15 cellular contexts compared by ENCODE assay signal in genomic region chr22:20528405-20528978, GRCh38. TPM values are rescaled to one million over a fixed set of nuclear protein-coding genes. Genes with fewer than 3 reads are reported as not detected.
DNase-seq lines count a peak whose midpoint lies in the region; ATAC-seq, FAIRE-seq and TF ChIP-seq lines count a peak whose summit lies in the region.
"Had no signal": no experiment of that assay in that cellular context is flagged by ENCODE, and none has a peak within 500 bp of the region (broad histone marks: within the 10 kb centered on the region; RNA-seq: fewer than 3 reads in every experiment).

No MANE protein-coding gene starts in this region.

- POLR2A ChIA-PET in K562 (lab: Yijun Ruan, JAX), result interaction anchor here (39.5 to 68.9 kb wide), 2 partner anchors 9 to 22 kb away, joined by 1693 read pairs; partner anchors contain the start of gene MED15

- TF ChIP-seq POLR2A in K562 (conservative IDR thresholded peaks at IDR 0.05), result no peak

- no peak for ATAC-seq in natural killer cell
- no peak for ATAC-seq in natural killer cell treated with Interleukin-12 subunit alpha and Interleukin-12 subunit beta and Interleukin-15 and Interleukin-18, amount 100 ng/mL, for 72 hours
- no peak for ATAC-seq in K562
- no peak for ATAC-seq in HG02623 (IDR thresholded peaks at IDR 0.05; ENCODE audit: unreplicated experiment)

- H3K9ac ChIP-seq in K562 (ENCODE audit: insufficient read depth in 1 of 2, low read depth in 2 of 2, low read length in 2 of 2), result 0 out of 4 replicates have a peak overlapping the region, but pooled peaks of 1 of the 2 experiments have one; percentile 5

- CTCF ChIA-PET in K562 (lab: Yijun Ruan, JAX; ENCODE audit: low intra/inter-chr PET ratio), result no interaction called here

- no peaks in the 10 kb centered on the region for H3K27me3 ChIP-seq in K562 (ENCODE audit: control insufficient read depth in 2 of 2, insufficient read depth in 2 of 2, low read length in 2 of 2)

- no peaks in the 10 kb centered on the region for H3K27me3 Mint-ChIP-seq in natural killer cell (ENCODE audit: low read depth in 2 of 2)
- H3K27me3 Mint-ChIP-seq in natural killer cell treated with Interleukin-12 subunit alpha and Interleukin-12 subunit beta and Interleukin-15 and Interleukin-18, amount 100 ng/mL, for 72 hours, result no peaks in the 10 kb centered on the region

- peaks cover 25 to 65% of the 10 kb centered on the region in 2 experiments for H3K4me1 ChIP-seq in K562 (replicated peaks in 1 of 2; ENCODE audit: control insufficient read depth in 2 of 2, insufficient read depth in 2 of 2, low read length in 2 of 2)

- intact Hi-C loops in natural killer cell (cut with micrococcal nuclease), result no loop called here
- intact Hi-C loops in K562 (cut with micrococcal nuclease), result no loop called here

- no peak for DNase-seq in natural killer cell
- DNase-seq in natural killer cell treated with Interleukin-12 subunit alpha and Interleukin-12 subunit beta and Interleukin-15 and Interleukin-18, amount 100 ng/mL, for 72 hours (ENCODE audit: low spot score), result no peak
- peak in 1 of 4 experiments; percentile 47 for DNase-seq in K562 (ENCODE audit: extremely low read depth in 1 of 4, low spot score in 3 of 4)
- peak; percentile 3 for DNase-seq in iPS-NIHi7 (ENCODE audit: extremely low spot score)
- no peak for DNase-seq in urothelium cell line (ENCODE audit: low spot score)
- DNase-seq in activated CD4-positive, alpha-beta T cell treated with anti-CD3 and anti-CD28 coated beads, Interleukin-2, amount 50 U/mL, for 4 hours, result no peak
- DNase-seq in hippocampal formation (lab: John Stamatoyannopoulos, UW), result no peak
- DNase-seq: COR-L47, GOT3, NCI-H1105 treated with DMSO at 0.1 percent for 48 hours, NCI-H1694 treated with DMSO at 0.1 percent for 48 hours, NCI-H446 had no signal

- no peak overlapping the region for H2AFZ ChIP-seq in K562 (ENCODE audit: low read depth, low read length)

- no peaks in the 10 kb centered on the region for H3K9me3 Mint-ChIP-seq in natural killer cell
- no peaks in the 10 kb centered on the region for H3K9me3 Mint-ChIP-seq in natural killer cell treated with Interleukin-12 subunit alpha and Interleukin-12 subunit beta and Interleukin-15 and Interleukin-18, amount 100 ng/mL, for 72 hours

- H3K4me1 Mint-ChIP-seq in natural killer cell, result peaks cover 54 to 71% of the 10 kb centered on the region in 2 donors
- peaks cover 51 to 55% of the 10 kb centered on the region in 2 donors for H3K4me1 Mint-ChIP-seq in natural killer cell treated with Interleukin-12 subunit alpha and Interleukin-12 subunit beta and Interleukin-15 and Interleukin-18, amount 100 ng/mL, for 72 hours (ENCODE audit: low read depth in 2 of 2)

- H3K4me3 ChIP-seq in K562, result no peak overlapping the region

- no peak for TF ChIP-seq RAD21 in K562 (CRISPR knock-in tag; conservative IDR thresholded peaks at IDR 0.05 in 1 of 2, IDR thresholded peaks at IDR 0.05 in 1 of 2)

- H3K36me3 Mint-ChIP-seq in natural killer cell, result no peaks in the 10 kb centered on the region
- H3K36me3 Mint-ChIP-seq in natural killer cell treated with Interleukin-12 subunit alpha and Interleukin-12 subunit beta and Interleukin-15 and Interleukin-18, amount 100 ng/mL, for 72 hours, result peaks cover 16% of the 10 kb centered on the region

- no peak for TF ChIP-seq EP300 in K562 (IDR thresholded peaks at IDR 0.05; ENCODE audit: low read length)

- peaks cover 38% of the 10 kb centered on the region for H3K9me1 ChIP-seq in K562 (ENCODE audit: control insufficient read depth, insufficient read depth, low read length)

- peaks cover 97% of the 10 kb centered on the region for H3K79me2 ChIP-seq in K562 (ENCODE audit: control insufficient read depth, insufficient read depth, low read length)

- in situ Hi-C loops in K562 (cut with MboI), result no loop called here

- WGBS in K562 (ENCODE audit: insufficient coverage, low coverage, missing lambda C conversion rate), result 93% methylated on average over 7 of the region's 7 CpGs

- H3K36me3 ChIP-seq in K562 (ENCODE audit: control insufficient read depth, insufficient read depth, low read length), result peaks cover 76% of the 10 kb centered on the region

- H3K27ac ChIP-seq in K562 (ENCODE audit: extremely low read depth, low read depth, low read length), result no peak overlapping the region
- H3K27ac ChIP-seq: C4-2B had no signal

- no TSS peak for BruUV-seq in K562 (replicated peaks; lab: Mats Ljungman, UMichigan)

- H3K4me2 ChIP-seq in K562 (ENCODE audit: insufficient read depth, low read length), result no peak overlapping the region

- no peak for FAIRE-seq in K562 (lab: Jason Lieb, UNC)
- peak; percentile 20 for FAIRE-seq in urothelium cell line (lab: Jason Lieb, UNC)
- FAIRE-seq: A204.1 had no signal

- TF ChIP-seq CTCF in natural killer cell (IDR thresholded peaks at IDR 0.05) (no peak), K562 (IDR thresholded peaks at IDR 0.05 in 2 of 3, conservative IDR thresholded peaks at IDR 0.05 in 1 of 3; ENCODE audit: insufficient read depth in 2 of 3, low read depth in 1 of 3, low read length in 3 of 3) (no peak)

- no peaks in the 10 kb centered on the region for H3K9me3 ChIP-seq in K562 (replicated peaks; ENCODE audit: control insufficient read depth, insufficient read depth, low read depth, low read length)

- peak overlapping the region; percentile 60 to 66 for H3K27ac Mint-ChIP-seq in natural killer cell
- H3K27ac Mint-ChIP-seq in natural killer cell treated with Interleukin-12 subunit alpha and Interleukin-12 subunit beta and Interleukin-15 and Interleukin-18, amount 100 ng/mL, for 72 hours, result peak overlapping the region in 1 of 2 donors; percentile 32

- peaks cover 68% of the 10 kb centered on the region for H4K20me1 ChIP-seq in K562 (replicated peaks; ENCODE audit: control insufficient read depth, insufficient read depth, low read length)

- no peak overlapping the region for H3K4me3 Mint-ChIP-seq in natural killer cell
- H3K4me3 Mint-ChIP-seq in natural killer cell treated with Interleukin-12 subunit alpha and Interleukin-12 subunit beta and Interleukin-15 and Interleukin-18, amount 100 ng/mL, for 72 hours, result no peak overlapping the region

TF ChIP-seq in K562, 482 proteins besides CTCF, POLR2A, EP300 and RAD21 (continues in another document):
- peak; percentile 49 for TF ChIP-seq CHD1 (IDR thresholded peaks at IDR 0.05; ENCODE audit: low read length)
- peak; percentile 34 for TF ChIP-seq SIRT6 (IDR thresholded peaks at IDR 0.05; ENCODE audit: low read depth, low read length)

RNA-seq across cellular contexts. Expression of gene MED15, which starts 21.1 kb away (rescaled TPM):
- 100 to 1,000 TPM; 269 to 291 (median 270) TPM for total RNA-seq in natural killer cell
- 100 to 1,000 TPM; 171 to 178 TPM for total RNA-seq in natural killer cell treated with Interleukin-12 subunit alpha and Interleukin-12 subunit beta and Interleukin-15 and Interleukin-18, amount 100 ng/mL, for 72 hours
- total RNA-seq in K562 (2011; cell fraction: chromatin; rRNA removed; ENCODE audit: low replicate concordance), result 482 and 971 TPM in 2 replicates
- total RNA-seq in K562 (2011; cell fraction: nucleolus; rRNA removed), result 663 TPM in 2 replicates
- total RNA-seq in K562 (2011; cell fraction: nucleoplasm; rRNA removed), result 469 and 476 TPM in 2 replicates
- 72.6 and 103 TPM in 2 replicates for total RNA-seq in K562 (2014; rRNA removed)
- 26.1 and 26.4 TPM in 2 replicates for total RNA-seq in K562 (2014; rRNA removed; fragmentation: Illumina TruSeq; extraction: Trizol)
- 59.2 and 60.1 TPM in 2 replicates for total RNA-seq in K562 (2015; rRNA removed; fragmentation: Illumina TruSeq; extraction: Trizol)
- total RNA-seq in K562 (2021), result 264 and 271 TPM in 2 replicates
- polyA plus RNA-seq in K562 (2011; rRNA removed), result 40.4 and 111 TPM in 2 replicates
- 75.5 and 117 TPM in 2 replicates for polyA plus RNA-seq in K562 (2011; cell fraction: cytosol; rRNA removed)
- polyA plus RNA-seq in K562 (2011; cell fraction: nucleus; rRNA removed), result 369 and 471 TPM in 2 replicates
- polyA plus RNA-seq in K562 (2012), result 148 and 229 TPM in 2 replicates
- 76.0 and 122 TPM in 2 replicates for polyA plus RNA-seq in K562 (2014; fragmentation: Illumina TruSeq; extraction: Trizol)
- 1 to 10 TPM; 4.0 to 5.2 TPM for polyA plus RNA-seq in K562 (2014; fragmentation: Nextera tagmentation; extraction: Ambion mirVana)
- 102 and 130 TPM in 2 replicates for polyA plus RNA-seq in K562 (2014; rRNA removed)
- polyA minus RNA-seq in K562 (2011; rRNA and poly(A)+ RNA removed), result 98.8 and 108 TPM in 2 replicates
- 188 and 326 TPM in 2 replicates for polyA minus RNA-seq in K562 (2011; cell fraction: cytosol; rRNA and poly(A)+ RNA removed)
- polyA minus RNA-seq in K562 (2011; cell fraction: nucleus; rRNA and poly(A)+ RNA removed), result 310 and 409 TPM in 2 replicates

RNA-seq across cellular contexts. Expression of gene KLHL22, which starts 32.9 kb away (rescaled TPM):
- total RNA-seq in natural killer cell, result 10 to 100 TPM; 26.5 to 53.0 (median 31.0) TPM
- total RNA-seq in natural killer cell treated with Interleukin-12 subunit alpha and Interleukin-12 subunit beta and Interleukin-15 and Interleukin-18, amount 100 ng/mL, for 72 hours, result 10 to 100 TPM; 15.9 to 21.0 TPM
- 116 and 152 TPM in 2 replicates for total RNA-seq in K562 (2011; cell fraction: chromatin; rRNA removed; ENCODE audit: low replicate concordance)
- 68.5 and 75.0 TPM in 2 replicates for total RNA-seq in K562 (2011; cell fraction: nucleolus; rRNA removed)
- total RNA-seq in K562 (2011; cell fraction: nucleoplasm; rRNA removed), result 88.1 and 101 TPM in 2 replicates
- 15.1 and 15.6 TPM in 2 replicates for total RNA-seq in K562 (2014; rRNA removed)
- 13.5 and 15.3 TPM in 2 replicates for total RNA-seq in K562 (2014; rRNA removed; fragmentation: Illumina TruSeq; extraction: Trizol)
- total RNA-seq in K562 (2015; rRNA removed; fragmentation: Illumina TruSeq; extraction: Trizol), result 15.2 and 15.7 TPM in 2 replicates
- total RNA-seq in K562 (2021), result 20.1 and 21.1 TPM in 2 replicates
- polyA plus RNA-seq in K562 (2011; rRNA removed), result 25.6 and 43.0 TPM in 2 replicates
- 24.5 and 36.2 TPM in 2 replicates for polyA plus RNA-seq in K562 (2011; cell fraction: cytosol; rRNA removed)
- polyA plus RNA-seq in K562 (2011; cell fraction: nucleus; rRNA removed), result 73.7 and 92.5 TPM in 2 replicates
- polyA plus RNA-seq in K562 (2012), result 15.0 and 42.6 TPM in 2 replicates
- polyA plus RNA-seq in K562 (2014; fragmentation: Illumina TruSeq; extraction: Trizol), result 15.4 and 16.5 TPM in 2 replicates
- 1 to 10 TPM; 1.3 to 1.8 TPM for polyA plus RNA-seq in K562 (2014; fragmentation: Nextera tagmentation; extraction: Ambion mirVana)
- polyA plus RNA-seq in K562 (2014; rRNA removed), result 15.8 and 18.6 TPM in 2 replicates
- polyA minus RNA-seq in K562 (2011; rRNA and poly(A)+ RNA removed), result 24.1 and 42.3 TPM in 2 replicates
- 13.4 and 21.4 TPM in 2 replicates for polyA minus RNA-seq in K562 (2011; cell fraction: cytosol; rRNA and poly(A)+ RNA removed)
- 36.2 and 65.9 TPM in 2 replicates for polyA minus RNA-seq in K562 (2011; cell fraction: nucleus; rRNA and poly(A)+ RNA removed)
